24 cellular contexts compared by ENCODE assay signal in genomic region chr12:65643595-65644386, GRCh38.
DNase-seq lines count a peak whose midpoint lies in the region; ATAC-seq, FAIRE-seq and TF ChIP-seq lines count a peak whose summit lies in the region.
"Had no signal": no experiment of that assay in that cellular context is flagged by ENCODE, and none has a peak within 500 bp of the region (broad histone marks: within the 10 kb centered on the region; RNA-seq: fewer than 3 reads in every experiment).

No MANE protein-coding gene starts in this region.

- H3K79me2 ChIP-seq in keratinocyte (ENCODE audit: control insufficient read depth, insufficient read depth, low read length): no peaks in the 10 kb centered on the region
- H3K79me2 ChIP-seq: hepatocyte had no signal

- H2AFZ ChIP-seq in keratinocyte (ENCODE audit: control insufficient read depth, low read length): no peak overlapping the region
- H2AFZ ChIP-seq: hepatocyte, neural progenitor cell had no signal

- BruUV-seq in A673 (replicated peaks; lab: Mats Ljungman, UMichigan): TSS peak; percentile 99

- H4K20me1 ChIP-seq in keratinocyte (ENCODE audit: control insufficient read depth, extremely low read depth, insufficient read depth, low read length): no peaks in the 10 kb centered on the region

- no peak overlapping the region for H3K27ac ChIP-seq in A673 (ENCODE audit: low read depth, low read length, poor library complexity, severe bottlenecking)
- peak overlapping the region; percentile 84 for H3K27ac ChIP-seq in keratinocyte (ENCODE audit: control insufficient read depth, insufficient read depth, low read length)
- H3K27ac ChIP-seq in effector memory CD4-positive, alpha-beta T cell (ENCODE audit: insufficient read depth, low read length, poor library complexity, severe bottlenecking): no peak overlapping the region
- H3K27ac ChIP-seq: hepatocyte, neural progenitor cell, upper lobe of left lung had no signal

- no peaks in the 10 kb centered on the region for H3K9me1 ChIP-seq in keratinocyte (ENCODE audit: control insufficient read depth, extremely low read depth, insufficient read depth, low read length)

- no peaks in the 10 kb centered on the region for H3K9me3 ChIP-seq in A673 (ENCODE audit: low read depth, low read length, poor library complexity, severe bottlenecking)
- H3K9me3 ChIP-seq in keratinocyte (ENCODE audit: control insufficient read depth, low read depth, low read length): no peaks in the 10 kb centered on the region
- H3K9me3 ChIP-seq in effector memory CD4-positive, alpha-beta T cell (ENCODE audit: control insufficient read depth, low read length): no peaks in the 10 kb centered on the region
- H3K9me3 ChIP-seq: upper lobe of left lung had no signal

- no peak for FAIRE-seq in bronchial epithelial cell (lab: Jason Lieb, UNC)
- FAIRE-seq in keratinocyte (lab: Jason Lieb, UNC): peak; percentile 75
- FAIRE-seq: colon, HepG2 had no signal

- CTCF ChIA-PET in A673 (lab: Charles Lee): no interaction called here

- no peak overlapping the region for H3K4me3 Mint-ChIP-seq in osteocyte (ENCODE audit: unreplicated experiment)
- H3K4me3 Mint-ChIP-seq: activated CD4-positive, alpha-beta T cell treated with anti-CD3 and anti-CD28 coated beads for 36 hours; CD4-positive, alpha-beta memory T cell; mesothelial cell of epicardium; neural progenitor cell; stimulated activated naive CD8-positive, alpha-beta T cell treated with anti-CD3 and anti-CD28 coated beads, Interleukin-15, Interleukin-2, amounts not matched to agents 100 ng/mL and 50 ng/mL, for 24 hours had no signal

- dilution Hi-C loops in keratinocyte (cut with MboI; ENCODE audit: extremely low pct_ligation_motif_present, low sequenced_read_pairs): no loop called here

- no peaks in the 10 kb centered on the region for H3K36me3 Mint-ChIP-seq in osteocyte (ENCODE audit: unreplicated experiment)
- H3K36me3 Mint-ChIP-seq: CD4-positive, alpha-beta memory T cell; mesothelial cell of epicardium; neural progenitor cell had no signal

- H3K4me2 ChIP-seq in keratinocyte (ENCODE audit: control insufficient read depth, extremely low read depth, insufficient read depth, low read depth, low read length): no peak overlapping the region
- H3K4me2 ChIP-seq: hepatocyte, neural progenitor cell had no signal

- POLR2A ChIA-PET in A673 (lab: Charles Lee; ENCODE audit: low non-redundant PET): no interaction called here

- no peaks in the 10 kb centered on the region for H3K9me3 Mint-ChIP-seq in osteocyte (ENCODE audit: unreplicated experiment)
- H3K9me3 Mint-ChIP-seq: mesothelial cell of epicardium, neural progenitor cell had no signal

- H3K9ac ChIP-seq in keratinocyte (ENCODE audit: control insufficient read depth, extremely low read depth, insufficient read depth, low read length): peak overlapping the region; percentile 48
- H3K9ac ChIP-seq: neural progenitor cell had no signal

- no peaks in the 10 kb centered on the region for H3K36me3 ChIP-seq in A673 (ENCODE audit: insufficient read depth, low read length, poor library complexity, severe bottlenecking)
- H3K36me3 ChIP-seq in bronchial epithelial cell (ENCODE audit: control insufficient read depth, insufficient read depth, low read length): no peaks in the 10 kb centered on the region
- no peaks in the 10 kb centered on the region for H3K36me3 ChIP-seq in keratinocyte (ENCODE audit: control insufficient read depth in 2 of 2, extremely low read depth in 1 of 2, insufficient read depth in 2 of 2, low read length in 2 of 2)
- no peaks in the 10 kb centered on the region for H3K36me3 ChIP-seq in effector memory CD4-positive, alpha-beta T cell (ENCODE audit: control insufficient read depth, insufficient read depth, low read length)
- H3K36me3 ChIP-seq: neural progenitor cell, upper lobe of left lung had no signal

- no peak overlapping the region for H3K27ac Mint-ChIP-seq in osteocyte (ENCODE audit: unreplicated experiment)
- H3K27ac Mint-ChIP-seq: activated CD4-positive, alpha-beta T cell treated with anti-CD3 and anti-CD28 coated beads for 36 hours; CD4-positive, alpha-beta memory T cell; mesothelial cell of epicardium; neural progenitor cell; stimulated activated naive CD8-positive, alpha-beta T cell treated with anti-CD3 and anti-CD28 coated beads, Interleukin-15, Interleukin-2, amounts not matched to agents 100 ng/mL and 50 ng/mL, for 24 hours had no signal

- DNase-seq in A673 (ENCODE audit: low spot score) (no peak), HT1080 (ENCODE audit: low read depth) (peak; percentile 97), bronchial epithelial cell (ENCODE audit: low read depth) (peak; percentile 70), keratinocyte (ENCODE audit: low read depth, low spot score) (no peak), osteocyte (ENCODE audit: extremely low spot score, unreplicated experiment) (no peak), NCI-H774 (lab: John Stamatoyannopoulos, UW) (no peak)
- DNase-seq in effector memory CD4-positive, alpha-beta T cell: no peak
- DNase-seq: activated CD4-positive, alpha-beta T cell treated with anti-CD3 and anti-CD28 coated beads for 36 hours; activated effector memory CD4-positive, alpha-beta T cell treated with anti-CD3 and anti-CD28 coated beads, Interleukin-2, amount 50 U/mL, for 16 hours; anterior cingulate cortex; CD4-positive, alpha-beta memory T cell; erythroblast; kidney glomerular epithelial cell; NCI-H187; NCI-H524; retina; upper lobe of left lung had no signal

- no peak for ATAC-seq in HG03139 (IDR thresholded peaks at IDR 0.05; ENCODE audit: unreplicated experiment)
- ATAC-seq: activated CD4-positive, alpha-beta T cell treated with anti-CD3 and anti-CD28 coated beads for 36 hours; HepG2 had no signal

- H3K27me3 ChIP-seq in A673 (replicated peaks; ENCODE audit: insufficient read depth, low read depth, low read length, poor library complexity): no peaks in the 10 kb centered on the region
- H3K27me3 ChIP-seq in bronchial epithelial cell (ENCODE audit: control insufficient read depth, insufficient read depth, low read length): no peaks in the 10 kb centered on the region
- H3K27me3 ChIP-seq in keratinocyte (ENCODE audit: control insufficient read depth, extremely low read depth, insufficient read depth, low read length): no peaks in the 10 kb centered on the region
- H3K27me3 ChIP-seq in effector memory CD4-positive, alpha-beta T cell (replicated peaks; ENCODE audit: control insufficient read depth, insufficient read depth, low read length, poor library complexity, severe bottlenecking): peaks cover 2% of the 10 kb centered on the region
- H3K27me3 ChIP-seq: hepatocyte, neural progenitor cell, upper lobe of left lung had no signal

- intact Hi-C loops in A673 (cut with micrococcal nuclease; ENCODE audit: unreplicated experiment): no loop called here

- no peaks in the 10 kb centered on the region for H3K27me3 Mint-ChIP-seq in osteocyte (ENCODE audit: unreplicated experiment)

- peaks cover 20% of the 10 kb centered on the region for H3K4me1 ChIP-seq in A673 (ENCODE audit: insufficient read depth, low read length, poor library complexity, severe bottlenecking)
- peaks cover 32% of the 10 kb centered on the region for H3K4me1 ChIP-seq in keratinocyte (ENCODE audit: control insufficient read depth, extremely low read depth, insufficient read depth, low read length)
- no peaks in the 10 kb centered on the region for H3K4me1 ChIP-seq in effector memory CD4-positive, alpha-beta T cell (ENCODE audit: control insufficient read depth, insufficient read depth, low read length, poor library complexity, severe bottlenecking)
- H3K4me1 ChIP-seq: neural progenitor cell had no signal

- peaks cover 29% of the 10 kb centered on the region for H3K4me1 Mint-ChIP-seq in osteocyte (ENCODE audit: unreplicated experiment)
- H3K4me1 Mint-ChIP-seq: activated CD4-positive, alpha-beta T cell treated with anti-CD3 and anti-CD28 coated beads for 36 hours; CD4-positive, alpha-beta memory T cell had no signal

- H3K4me3 ChIP-seq in A673 (ENCODE audit: low read depth, low read length, poor library complexity, severe bottlenecking) (no peak overlapping the region), bronchial epithelial cell (ENCODE audit: low read depth, low read length) (no peak overlapping the region), keratinocyte (ENCODE audit: control insufficient read depth in 2 of 3, extremely low read depth in 1 of 3, insufficient read depth in 2 of 3, low read depth in 1 of 3, low read length in 3 of 3) (no peak overlapping the region)
- H3K4me3 ChIP-seq in effector memory CD4-positive, alpha-beta T cell (ENCODE audit: insufficient read depth, low read depth, low read length, poor library complexity, severe bottlenecking): no peak overlapping the region
- H3K4me3 ChIP-seq: hepatocyte, neural progenitor cell, upper lobe of left lung had no signal

- no peak for TF ChIP-seq CTCF in A673 (conservative IDR thresholded peaks at IDR 0.05; ENCODE audit: low read depth, low read length)
- TF ChIP-seq CTCF in bronchial epithelial cell (IDR thresholded peaks at IDR 0.05; ENCODE audit: insufficient read depth, low read length, severe bottlenecking): no peak
- no peak for TF ChIP-seq CTCF in keratinocyte (optimal IDR thresholded peaks at IDR 0.05 in 1 of 3, IDR thresholded peaks at IDR 0.05 in 1 of 3, conservative IDR thresholded peaks at IDR 0.05 in 1 of 3; ENCODE audit: extremely low read depth in 1 of 3, insufficient read depth in 2 of 3, low read length in 3 of 3)
- no peak for TF ChIP-seq CTCF in osteocyte (IDR thresholded peaks at IDR 0.05)

Comparison
In these comparisons a context has a peak if more than half of its experiments do, and no peak if none do; other contexts are left out.
1. DNase-seq: peak in HT1080 (single experiment) and bronchial epithelial cell (single experiment); none in A673 (single experiment), keratinocyte (single experiment), effector memory CD4-positive, alpha-beta T cell (0 of 3), osteocyte (single experiment) and NCI-H774 (single experiment).